In the genomic region with DNA sequence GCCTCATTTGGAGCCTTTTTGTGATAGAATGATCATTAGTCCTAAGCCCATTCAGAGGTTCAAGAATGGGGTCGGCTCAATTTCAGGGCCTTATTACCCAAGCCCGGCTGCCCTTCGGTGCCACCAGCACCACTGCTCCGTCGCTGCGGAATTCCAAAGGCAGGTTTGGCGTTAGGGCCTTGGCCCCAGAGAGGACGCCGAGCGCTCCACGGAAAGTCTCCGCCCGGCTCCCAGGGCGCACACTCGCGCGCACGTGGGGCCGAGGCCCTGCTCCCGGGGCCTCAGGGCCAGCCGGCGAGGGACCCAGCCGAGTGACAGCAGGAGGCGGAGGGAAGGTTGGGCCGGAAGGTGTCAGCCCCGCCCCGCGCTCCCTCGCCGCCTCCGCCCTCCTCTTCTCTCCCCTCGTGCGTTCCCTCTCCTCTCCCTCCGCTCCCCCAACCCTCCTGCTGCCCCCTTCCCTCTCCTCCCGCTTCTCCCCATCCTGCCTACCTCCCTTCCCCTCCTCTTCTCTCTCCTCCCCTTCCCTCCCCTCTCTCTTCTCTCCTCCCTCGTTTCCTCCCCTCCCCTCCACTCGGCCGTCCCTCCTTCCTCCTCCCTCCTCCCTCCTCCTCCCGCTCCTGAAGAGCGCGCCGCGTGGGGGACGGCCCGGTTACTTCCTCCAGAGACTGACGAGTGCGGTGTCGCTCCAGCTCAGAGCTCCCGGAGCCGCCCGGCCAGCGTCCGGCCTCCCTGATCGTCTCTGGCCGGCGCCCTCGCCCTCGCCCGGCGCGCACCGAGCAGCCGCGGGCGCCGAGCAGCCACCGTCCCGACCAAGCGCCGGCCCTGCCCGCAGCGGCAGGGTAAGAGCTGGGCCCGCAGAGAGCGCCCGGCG, we compare ENCODE assay signal across 8 cellular contexts. TPM values are rescaled to one million over a fixed set of nuclear protein-coding genes. Genes with fewer than 3 reads are reported as not detected.
DNase-seq lines count a peak whose midpoint lies in the region; ATAC-seq and TF ChIP-seq lines count a peak whose summit lies in the region.

A gene (plus strand): TSS at position 648 of the 871 bp plus-strand sequence. CDS start 4,106 bp downstream, outside the sequence.

- H3K9me2 ChIP-seq in Karpas-422 (replicated peaks; ENCODE audit: insufficient read depth, low read length), result no peaks in the 10 kb centered on the region

- peak; percentile 85 for DNase-seq in Calu3
- DNase-seq in Karpas-422, result peak; percentile 93
- peak; percentile 83 for DNase-seq in RKO (ENCODE audit: low spot score)
- DNase-seq in activated T-helper 1 cell treated with Interleukin-2 at 50 U/mL for 16 hours (ENCODE audit: low read depth), result peak; percentile 49
- peak; percentile 95 for DNase-seq in esophagus muscularis mucosa (ENCODE audit: extremely low spot score)
- peak; percentile 51 for DNase-seq in stimulated activated CD8-positive, alpha-beta memory T cell treated with anti-CD3 and anti-CD28 coated beads, Interleukin-7, amount 100 ng/mL, for 24 hours (ENCODE audit: low read depth)

- peak within 1 kb of the TSS; percentile 81 for H3K4me3 ChIP-seq in Karpas-422 (ENCODE audit: low read length)
- H3K4me3 ChIP-seq in esophagus muscularis mucosa, result peak within 1 kb of the TSS; percentile 87 to 97 (median 95)
- peak within 1 kb of the TSS; percentile 79 to 86 for H3K4me3 ChIP-seq in muscle layer of colon (ENCODE audit: low read depth in 1 of 2, low read length in 2 of 2)

- no peak for TF ChIP-seq EP300 in esophagus muscularis mucosa (IDR thresholded peaks at IDR 0.05)

- BruUV-seq in Calu3 (replicated peaks; lab: Mats Ljungman, UMichigan), result no TSS peak

- no peaks in the 10 kb centered on the region for H3K27me3 Mint-ChIP-seq in Calu3 (ENCODE audit: unreplicated experiment)

- peaks cover 46% of the 10 kb centered on the region for H3K4me1 ChIP-seq in Karpas-422 (ENCODE audit: low read length)
- H3K4me1 ChIP-seq in esophagus muscularis mucosa, result peaks cover 12 to 53% (median 40%) of the 10 kb centered on the region in 4 donors
- H3K4me1 ChIP-seq in muscle layer of colon (ENCODE audit: insufficient read depth, low read length), result peaks cover 28% of the 10 kb centered on the region

- H3K4me1 Mint-ChIP-seq in Calu3 (ENCODE audit: low read depth, unreplicated experiment), result peaks cover 52% of the 10 kb centered on the region

- TF ChIP-seq CTCF in Calu3 (IDR thresholded peaks at IDR 0.05; ENCODE audit: unreplicated experiment) (no peak), esophagus muscularis mucosa (IDR thresholded peaks at IDR 0.05) (no peak)

- peak within 1 kb of the TSS; percentile 98 for H3K27ac Mint-ChIP-seq in Calu3 (ENCODE audit: unreplicated experiment)

- no peaks in the 10 kb centered on the region for H3K9me3 Mint-ChIP-seq in Calu3 (ENCODE audit: low read depth, unreplicated experiment)

- H3K9ac ChIP-seq in Karpas-422 (ENCODE audit: low read length) (peak within 1 kb of the TSS; percentile 91), muscle layer of colon (ENCODE audit: low read length) (peak within 1 kb of the TSS; percentile 76)

- no peaks in the 10 kb centered on the region for H3K9me3 ChIP-seq in Karpas-422 (ENCODE audit: low read length)
- H3K9me3 ChIP-seq in esophagus muscularis mucosa, result no peaks in the 10 kb centered on the region
- no peaks in the 10 kb centered on the region for H3K9me3 ChIP-seq in muscle layer of colon (ENCODE audit: low read length)

- peaks cover 52% of the 10 kb centered on the region for H3K79me2 ChIP-seq in Karpas-422 (ENCODE audit: low read length)

- under 1% methylated on average over 23 of the region's 76 CpGs for WGBS in esophagus muscularis mucosa

- H3K36me3 ChIP-seq in Karpas-422 (ENCODE audit: insufficient read depth, low read length), result peaks cover 11% of the 10 kb centered on the region
- H3K36me3 ChIP-seq in esophagus muscularis mucosa, result peaks cover 0 to 19% (median 4%) of the 10 kb centered on the region in 4 donors
- peaks cover 15% of the 10 kb centered on the region for H3K36me3 ChIP-seq in muscle layer of colon (ENCODE audit: insufficient read depth, low read length)

- intact Hi-C loops in Calu3 (cut with micrococcal nuclease; ENCODE audit: unreplicated experiment), result no loop called here
- intact Hi-C loops in esophagus muscularis mucosa (cut with DNase I), result loop anchor here (2.0 to 5.0 kb wide), 3 partner anchors 122 to 321 kb away; no protein-coding TSS in a partner anchor

- ATAC-seq in GM21619 (IDR thresholded peaks at IDR 0.05; ENCODE audit: unreplicated experiment), result peak; percentile 54

- peak within 1 kb of the TSS; percentile 85 for H3K4me3 Mint-ChIP-seq in Calu3 (ENCODE audit: low read depth, unreplicated experiment)

- peak within 1 kb of the TSS; percentile 91 for H3K4me2 ChIP-seq in Karpas-422 (ENCODE audit: low read depth, low read length, poor library complexity, severe bottlenecking)

- H3K36me3 Mint-ChIP-seq in Calu3 (ENCODE audit: insufficient read depth, unreplicated experiment), result peaks cover 73% of the 10 kb centered on the region

- no peaks in the 10 kb centered on the region for H3K27me3 ChIP-seq in Karpas-422 (ENCODE audit: low read length)
- no peaks in the 10 kb centered on the region for H3K27me3 ChIP-seq in esophagus muscularis mucosa
- no peaks in the 10 kb centered on the region for H3K27me3 ChIP-seq in muscle layer of colon (ENCODE audit: control insufficient read depth in 1 of 2, insufficient read depth in 2 of 2, low read length in 2 of 2)

- peak; percentile 86 for TF ChIP-seq POLR2A in esophagus muscularis mucosa (IDR thresholded peaks at IDR 0.05; ENCODE audit: low read depth)

- peak within 1 kb of the TSS; percentile 89 for H2AFZ ChIP-seq in Karpas-422 (ENCODE audit: low read length)

- H4K20me1 ChIP-seq in Karpas-422 (ENCODE audit: insufficient read depth, low read depth, low read length), result no peaks in the 10 kb centered on the region

- CTCF ChIA-PET in Calu3 (lab: Charles Lee), result interaction anchor here (0.6 to 1.0 kb wide), 3 partner anchors 8 to 171 kb away, joined by 3 to 4 read pairs (median 4); no protein-coding TSS in a partner anchor

- H3K27ac ChIP-seq in Karpas-422 (ENCODE audit: low read length) (peak within 1 kb of the TSS; percentile 86), esophagus muscularis mucosa (replicated peaks in 1 of 4) (peak within 1 kb of the TSS; percentile 95 to 99 (median 96)), muscle layer of colon (ENCODE audit: low read depth, low read length) (peak within 1 kb of the TSS; percentile 91)

RNA-seq across cellular contexts. Expression of the gene that starts here (rescaled TPM):
- total RNA-seq in Calu3 (2022), result 49.9 and 63.3 TPM in 2 replicates
- total RNA-seq in Karpas-422 (2014; rRNA removed; shearing (Covaris generic); ENCODE audit: low replicate concordance), result 12.9 and 14.3 TPM in 2 replicates
- 100 to 1,000 TPM in 1 of 4 donors, 10 to 100 TPM in 3; 31.1 to 175 (median 63.8) TPM for total RNA-seq in esophagus muscularis mucosa

Comparison
In these comparisons a context has a peak if more than half of its experiments do, and no peak if none do; other contexts are left out.
1. Peak in every context shown above with its lines: DNase-seq, ATAC-seq, H3K4me3 ChIP-seq and H3K27ac ChIP-seq.